In the genomic region with DNA sequence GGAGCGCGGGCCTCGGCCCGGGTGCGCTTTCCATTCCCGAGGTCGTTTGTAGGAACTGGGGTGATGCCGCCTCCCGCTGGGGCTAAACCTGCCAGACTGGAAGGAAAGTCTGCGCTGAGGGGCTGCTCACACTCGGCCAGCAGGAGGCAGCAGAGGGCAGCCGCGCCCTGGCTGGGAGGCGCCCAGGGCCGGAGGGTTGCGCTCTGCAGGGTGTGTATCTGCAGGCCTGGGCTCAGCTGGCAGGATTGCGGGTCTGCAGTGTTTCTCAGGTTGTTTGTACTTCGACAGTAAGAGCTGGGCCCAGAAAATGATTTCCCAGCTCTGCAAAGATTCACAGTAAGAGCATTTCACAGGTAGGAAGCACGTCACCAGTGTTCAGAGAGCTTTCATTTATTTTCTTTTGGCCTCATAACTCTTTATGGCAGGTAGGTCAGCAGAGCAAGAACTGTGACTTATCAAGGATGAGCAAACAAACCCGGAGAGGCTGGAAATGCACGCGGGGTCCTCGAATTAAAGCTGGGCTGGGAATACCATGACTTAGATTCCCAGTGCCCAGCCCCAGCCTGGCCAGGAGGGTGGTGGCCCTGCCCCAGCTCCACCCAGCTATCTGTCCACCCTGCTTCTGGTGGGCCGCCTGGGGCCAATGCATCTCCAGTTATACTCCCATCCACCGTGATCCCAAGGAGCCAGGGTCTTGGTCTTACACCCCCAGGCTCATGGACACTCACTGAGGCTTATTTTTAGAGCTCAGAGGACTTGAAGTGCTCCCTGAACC, we compare ENCODE assay signal across 8 cellular contexts. TPM values are rescaled to one million over a fixed set of nuclear protein-coding genes. Genes with fewer than 3 reads are reported as not detected.
DNase-seq lines count a peak whose midpoint lies in the region; ATAC-seq, FAIRE-seq and TF ChIP-seq lines count a peak whose summit lies in the region.

No MANE protein-coding gene starts in this region.

- DNase-seq in GM18507 (ENCODE audit: extremely low spot score, insufficient read length, low read depth) (peak; percentile 54), NOMO-1 (lab: John Stamatoyannopoulos, UW; ENCODE audit: unreplicated experiment in 2 of 2) (peak; percentile 60 to 77), activated T-cell treated with anti-CD3 and anti-CD28 coated beads for 1 hour (ENCODE audit: low read depth) (peak; percentile 83), DMS79 (lab: John Stamatoyannopoulos, UW) (no peak)
- DNase-seq in stimulated activated naive CD8-positive, alpha-beta T cell treated with anti-CD3 and anti-CD28 coated beads, Interleukin-15, Interleukin-2, amounts not matched to agents 100 U/mL and 50 U/mL, for 24 hours = peak; percentile 89

- H3K27me3 Mint-ChIP-seq in nephron (ENCODE audit: low read depth) = peaks cover 7% of the 10 kb centered on the region

- H3K4me1 Mint-ChIP-seq in nephron = no peaks in the 10 kb centered on the region

- no peak for FAIRE-seq in GM18507 (lab: Jason Lieb, UNC)

- ATAC-seq in HG02852 (IDR thresholded peaks at IDR 0.05; ENCODE audit: unreplicated experiment) (peak; percentile 96), esophagus mucosa (peak; percentile 93)
- ATAC-seq in stimulated activated naive CD8-positive, alpha-beta T cell treated with anti-CD3 and anti-CD28 coated beads, Interleukin-15, Interleukin-2, amounts not matched to agents 100 U/mL and 50 U/mL, for 24 hours = peak; percentile 97

- TF ChIP-seq CTCF in nephron (IDR thresholded peaks at IDR 0.05; ENCODE audit: unreplicated experiment in 3 of 3) = peak; percentile 79 to 92 (median 89)

- H3K27ac Mint-ChIP-seq in nephron = no peak overlapping the region

- no peaks in the 10 kb centered on the region for H3K36me3 Mint-ChIP-seq in nephron (ENCODE audit: low read depth)

- peaks cover 10% of the 10 kb centered on the region for H3K9me3 Mint-ChIP-seq in nephron

- H3K4me3 Mint-ChIP-seq in nephron = no peak overlapping the region

RNA-seq across cellular contexts. Expression of gene PPP2R2D, which starts 15.2 kb away (rescaled TPM):
- total RNA-seq in esophagus mucosa = 14.1 TPM
